In genomic region chr16:53433930-53434435, GRCh38 we compare ENCODE assay signal across 8 cellular contexts. TPM values are rescaled to one million over a fixed set of nuclear protein-coding genes. Genes with fewer than 3 reads are reported as not detected.
DNase-seq lines count a peak whose midpoint lies in the region; ATAC-seq and TF ChIP-seq lines count a peak whose summit lies in the region.

No MANE protein-coding gene starts in this region.

- peak overlapping the region; percentile 79 to 86 (median 82) for H3K4me3 Mint-ChIP-seq in nephron

- H3K9me3 ChIP-seq in esophagus (ENCODE audit: control insufficient read depth in 2 of 2, insufficient read depth in 1 of 2, low read depth in 1 of 2, low read length in 1 of 2) = no peaks in the 10 kb centered on the region

- TF ChIP-seq CTCF in 22Rv1 (IDR thresholded peaks at IDR 0.05) (no peak), GM06990 (IDR thresholded peaks at IDR 0.05; ENCODE audit: insufficient read depth, low read length, poor library complexity, severe bottlenecking) (no peak), nephron (IDR thresholded peaks at IDR 0.05; ENCODE audit: unreplicated experiment in 3 of 3) (no peak)

- no peak for ATAC-seq in GM18867 (IDR thresholded peaks at IDR 0.05; ENCODE audit: unreplicated experiment)

- no peaks in the 10 kb centered on the region for H3K36me3 ChIP-seq in GM06990 (ENCODE audit: control insufficient read depth, insufficient read depth, low read length)
- H3K36me3 ChIP-seq in esophagus (ENCODE audit: control insufficient read depth in 2 of 2, insufficient read depth in 2 of 2, low read length in 1 of 2) = no peaks in the 10 kb centered on the region

- 16 to 18% methylated on average over 18 of the region's 18 CpGs for WGBS in esophagus, 2 donors

- H3K36me3 Mint-ChIP-seq in nephron (ENCODE audit: low read depth) = no peaks in the 10 kb centered on the region

- H3K27ac ChIP-seq in 22Rv1 = peak overlapping the region; percentile 85
- H3K27ac ChIP-seq in esophagus (ENCODE audit: low read depth in 2 of 2, low read length in 1 of 2) = peak overlapping the region; percentile 93 to 98

- H3K27me3 ChIP-seq in GM06990 (replicated peaks; ENCODE audit: control insufficient read depth, insufficient read depth, low read length) (no peaks in the 10 kb centered on the region), esophagus (ENCODE audit: control insufficient read depth in 1 of 2, insufficient read depth in 2 of 2, low read length in 2 of 2) (no peaks in the 10 kb centered on the region)

- H3K4me3 ChIP-seq in GM06990 (replicated peaks; ENCODE audit: low read depth, low read length) = peak overlapping the region; percentile 80
- peak overlapping the region; percentile 82 to 100 for H3K4me3 ChIP-seq in esophagus (ENCODE audit: low read depth in 1 of 2, low read length in 2 of 2)

- peak overlapping the region; percentile 77 to 90 (median 86) for H3K27ac Mint-ChIP-seq in nephron

- H3K9me3 Mint-ChIP-seq in nephron = peaks cover 7% of the 10 kb centered on the region

- DNase-seq in GM06990 (ENCODE audit: extremely low read depth, insufficient read length) (no peak), SKM-1 treated with dmso at 0.1 percent for 144 hours (lab: John Stamatoyannopoulos, UW; ENCODE audit: unreplicated experiment) (peak; percentile 63), kidney tubule cell (ENCODE audit: low spot score) (no peak)
- no peak for DNase-seq in activated CD4-positive, CD25-positive, alpha-beta regulatory T cell treated with anti-CD3 and anti-CD28 coated beads, Interleukin-2, amount 50 U/mL, for 72 hours

- H3K4me1 ChIP-seq in esophagus (ENCODE audit: control insufficient read depth in 2 of 2, insufficient read depth in 2 of 2, low read length in 1 of 2) = no peaks in the 10 kb centered on the region

- peaks cover 8% of the 10 kb centered on the region for H3K27me3 Mint-ChIP-seq in nephron (ENCODE audit: low read depth)

- peaks cover 27% of the 10 kb centered on the region for H3K4me1 Mint-ChIP-seq in nephron

RNA-seq across cellular contexts. Expression of gene RBL2, which starts 0.3 kb away (rescaled TPM):
- 10 to 100 TPM; 24.3 to 26.9 TPM for polyA plus RNA-seq in esophagus
